16 cellular contexts compared by ENCODE assay signal in the genomic region with DNA sequence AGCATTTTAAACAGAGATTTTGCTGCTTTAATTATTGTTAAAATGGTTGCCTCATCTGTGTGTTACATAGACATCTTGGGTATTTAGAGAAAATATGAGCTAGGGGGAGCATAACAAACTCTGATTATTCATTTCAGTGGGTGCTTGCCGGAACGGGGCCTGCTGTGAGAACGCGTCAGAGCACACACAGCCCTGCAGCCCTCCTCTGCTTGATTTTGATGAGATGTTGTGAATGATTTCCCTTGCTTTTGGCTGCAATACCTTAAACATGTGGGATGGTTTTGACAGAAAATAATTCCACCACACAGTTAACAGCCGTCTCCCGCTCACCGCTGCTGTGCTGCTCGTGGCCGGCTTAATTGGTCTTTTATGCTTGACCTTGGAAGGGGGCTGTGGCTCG. TPM values are rescaled to one million over a fixed set of nuclear protein-coding genes. Genes with fewer than 3 reads are reported as not detected.
A peak's percentile ranks its signal among the peaks of the same experiment; 100 is the strongest.
DNase-seq lines count a peak whose midpoint lies in the region; ATAC-seq and TF ChIP-seq lines count a peak whose summit lies in the region.
"Had no signal": no experiment of that assay in that cellular context is flagged by ENCODE, and none has a peak within 500 bp of the region (broad histone marks: within the 10 kb centered on the region; RNA-seq: fewer than 3 reads in every experiment).

No MANE protein-coding gene starts in this region.

- H3K9me2 ChIP-seq in GM23338 (ENCODE audit: insufficient read depth) (no peaks in the 10 kb centered on the region; the same call in 1 of the 2 replicates), hepatocyte (replicated peaks; ENCODE audit: insufficient read depth) (no peaks in the 10 kb centered on the region)

- WGBS in hepatocyte (ENCODE audit: low lambda C conversion rate, missing lambda C conversion rate) = 35% methylated on average over 10 of the region's 10 CpGs
- 77 to 95% (median 83%) methylated on average over 10 of the region's 10 CpGs for WGBS in spleen, 5 donors

- H3K4me3 Mint-ChIP-seq in GM23338 = peak overlapping the region; percentile 7; the same call in 1 of the 3 replicates
- H3K4me3 Mint-ChIP-seq: activated naive CD4-positive, alpha-beta T cell treated with anti-CD3 and anti-CD28 coated beads for 36 hours; natural killer cell; stimulated activated naive CD8-positive, alpha-beta T cell treated with anti-CD3 and anti-CD28 coated beads, Interleukin-15, Interleukin-2, amounts not matched to agents 100 ng/mL and 50 ng/mL, for 24 hours had no signal

- no peak for ATAC-seq in GM23338
- ATAC-seq in GM19035 (IDR thresholded peaks at IDR 0.05; ENCODE audit: unreplicated experiment) = no peak
- no peak for ATAC-seq in HG03135 (IDR thresholded peaks at IDR 0.05; ENCODE audit: unreplicated experiment)
- ATAC-seq: natural killer cell, Panc1 had no signal

- no peaks in the 10 kb centered on the region; the same call in 2 of the 3 replicates for H3K36me3 Mint-ChIP-seq in GM23338 (ENCODE audit: low read depth)
- H3K36me3 Mint-ChIP-seq: natural killer cell had no signal

- H3K4me3 ChIP-seq in GM23338 = no peak overlapping the region
- peak overlapping the region; percentile 34 for H3K4me3 ChIP-seq in WERI-Rb-1 (ENCODE audit: low read depth, low read length)
- no peak overlapping the region for H3K4me3 ChIP-seq in hepatocyte
- H3K4me3 ChIP-seq in rectal smooth muscle tissue (ENCODE audit: low read length) = no peak overlapping the region
- no peak overlapping the region for H3K4me3 ChIP-seq in spleen
- H3K4me3 ChIP-seq: skin epidermis had no signal

- H2AFZ ChIP-seq in GM23338 = no peak overlapping the region
- no peak overlapping the region for H2AFZ ChIP-seq in hepatocyte

- H3K9me3 ChIP-seq in WERI-Rb-1 (ENCODE audit: severe bottlenecking) (peaks cover 2% of the 10 kb centered on the region), hepatocyte (ENCODE audit: low read depth) (no peaks in the 10 kb centered on the region), spleen (no peaks in the 10 kb centered on the region)

- no peak overlapping the region for H3K9ac ChIP-seq in rectal smooth muscle tissue (ENCODE audit: low read length)

- TF ChIP-seq CTCF in GM23338 (conservative IDR thresholded peaks at IDR 0.05; ENCODE audit: low read depth in 2 of 2) = no peak
- no peak for TF ChIP-seq CTCF in WERI-Rb-1 (IDR thresholded peaks at IDR 0.05; ENCODE audit: low read depth, low read length)
- TF ChIP-seq CTCF in hepatocyte (IDR thresholded peaks at IDR 0.05; ENCODE audit: poor library complexity) = no peak
- no peak for TF ChIP-seq CTCF in spleen (IDR thresholded peaks at IDR 0.05 in 8 of 11, conservative IDR thresholded peaks at IDR 0.05 in 3 of 11)

- peaks cover 14% of the 10 kb centered on the region for H3K27me3 Mint-ChIP-seq in GM23338 (ENCODE audit: insufficient read depth, low read depth, poor library complexity)

- H3K9me3 Mint-ChIP-seq in GM23338 = no peaks in the 10 kb centered on the region; the same call in 2 of the 3 replicates
- H3K9me3 Mint-ChIP-seq: activated naive CD4-positive, alpha-beta T cell treated with anti-CD3 and anti-CD28 coated beads for 36 hours; natural killer cell; stimulated activated naive CD8-positive, alpha-beta T cell treated with anti-CD3 and anti-CD28 coated beads, Interleukin-15, Interleukin-2, amounts not matched to agents 100 ng/mL and 50 ng/mL, for 24 hours had no signal

- TF ChIP-seq POLR2A in spleen (IDR thresholded peaks at IDR 0.05) = no peak

- H3K4me1 ChIP-seq in GM23338 (ENCODE audit: insufficient read depth) = peaks cover 26% of the 10 kb centered on the region
- H3K4me1 ChIP-seq in hepatocyte (ENCODE audit: insufficient read depth) = peaks cover 16% of the 10 kb centered on the region
- peaks cover 17% of the 10 kb centered on the region for H3K4me1 ChIP-seq in rectal smooth muscle tissue (ENCODE audit: control insufficient read depth, insufficient read depth, low read length)
- peaks cover 0 to 16% (median 4%) of the 10 kb centered on the region in 6 donors for H3K4me1 ChIP-seq in spleen

- H3K36me3 ChIP-seq in GM23338 (ENCODE audit: insufficient read depth) = no peaks in the 10 kb centered on the region
- H3K36me3 ChIP-seq in WERI-Rb-1 = no peaks in the 10 kb centered on the region
- no peaks in the 10 kb centered on the region for H3K36me3 ChIP-seq in hepatocyte (replicated peaks; ENCODE audit: insufficient read depth, low read depth)
- H3K36me3 ChIP-seq in rectal smooth muscle tissue (ENCODE audit: control insufficient read depth, insufficient read depth, low read length) = no peaks in the 10 kb centered on the region
- H3K36me3 ChIP-seq in spleen = peaks cover 0 to 60% (median 0%) of the 10 kb centered on the region in 6 donors

- no peaks in the 10 kb centered on the region for H3F3A ChIP-seq in GM23338 (replicated peaks; ENCODE audit: low read depth)

- no peaks in the 10 kb centered on the region for H4K20me1 ChIP-seq in GM23338 (replicated peaks; ENCODE audit: insufficient read depth)
- no peaks in the 10 kb centered on the region for H4K20me1 ChIP-seq in hepatocyte (ENCODE audit: insufficient read depth, poor library complexity, severe bottlenecking)

- H3K27ac ChIP-seq in GM23338 (ENCODE audit: low read depth) (peak overlapping the region; percentile 13; the same call in 1 of the 2 replicates), WERI-Rb-1 (peak overlapping the region; percentile 87), hepatocyte (peak overlapping the region; percentile 71), rectal smooth muscle tissue (ENCODE audit: low read depth, low read length) (peak overlapping the region; percentile 59), spleen (no peak overlapping the region)

- DNase-seq in GM23338 (ENCODE audit: low spot score) = no peak
- no peak for DNase-seq in WERI-Rb-1
- no peak for DNase-seq in hepatocyte (ENCODE audit: low spot score)
- DNase-seq in HuH-7.5 (ENCODE audit: low spot score) = no peak
- no peak for DNase-seq in spleen
- DNase-seq: activated CD4-positive, CD25-positive, alpha-beta regulatory T cell; activated naive CD4-positive, alpha-beta T cell treated with anti-CD3 and anti-CD28 coated beads for 36 hours; glutamatergic neuron; natural killer cell; NCI-H146 had no signal

- H3K27ac Mint-ChIP-seq in GM23338 = peak overlapping the region; percentile 25
- H3K27ac Mint-ChIP-seq: activated naive CD4-positive, alpha-beta T cell treated with anti-CD3 and anti-CD28 coated beads for 36 hours; natural killer cell; stimulated activated naive CD8-positive, alpha-beta T cell treated with anti-CD3 and anti-CD28 coated beads, Interleukin-15, Interleukin-2, amounts not matched to agents 100 ng/mL and 50 ng/mL, for 24 hours had no signal

- intact Hi-C loops in spleen (cut with DNase I; ENCODE audit: low total_unique reads) = no loop called here

- H3K27me3 ChIP-seq in GM23338 (ENCODE audit: insufficient read depth) (no peaks in the 10 kb centered on the region), WERI-Rb-1 (ENCODE audit: insufficient read depth, low read depth, severe bottlenecking) (no peaks in the 10 kb centered on the region), hepatocyte (no peaks in the 10 kb centered on the region), rectal smooth muscle tissue (ENCODE audit: control insufficient read depth, insufficient read depth, low read length) (no peaks in the 10 kb centered on the region), spleen (replicated peaks in 1 of 7) (no peaks in the 10 kb centered on the region)

- H3K79me2 ChIP-seq in GM23338 (replicated peaks; ENCODE audit: insufficient read depth) = no peaks in the 10 kb centered on the region
- no peaks in the 10 kb centered on the region for H3K79me2 ChIP-seq in hepatocyte

- peaks cover 52% of the 10 kb centered on the region for H3K4me1 Mint-ChIP-seq in GM23338
- H3K4me1 Mint-ChIP-seq: natural killer cell had no signal

- peak overlapping the region; percentile 1 for H3K4me2 ChIP-seq in GM23338
- H3K4me2 ChIP-seq in hepatocyte = peak overlapping the region; percentile 32

TF ChIP-seq in GM23338, 12 proteins besides CTCF, POLR2A, EP300 and RAD21 (continues in another document):
- no peak for TF ChIP-seq STAT1 (IDR thresholded peaks at IDR 0.05; ENCODE audit: unreplicated experiment)
- no peak for TF ChIP-seq ZNF114 (CRISPR knock-in tag; IDR thresholded peaks at IDR 0.05)
- TF ChIP-seq JUNB (IDR thresholded peaks at IDR 0.05; ENCODE audit: unreplicated experiment) = no peak
- no peak for TF ChIP-seq ZNF331 (CRISPR knock-in tag; IDR thresholded peaks at IDR 0.05; ENCODE audit: low read depth)
- no peak for TF ChIP-seq CREB1 (CRISPR knock-in tag; IDR thresholded peaks at IDR 0.05; ENCODE audit: low read depth)
- no peak for TF ChIP-seq EZH2phosphoT487 (IDR thresholded peaks at IDR 0.05; ENCODE audit: unreplicated experiment)
- TF ChIP-seq NANOG (IDR thresholded peaks at IDR 0.05; ENCODE audit: borderline replicate concordance) = no peak
- TF ChIP-seq, protein P1, sequence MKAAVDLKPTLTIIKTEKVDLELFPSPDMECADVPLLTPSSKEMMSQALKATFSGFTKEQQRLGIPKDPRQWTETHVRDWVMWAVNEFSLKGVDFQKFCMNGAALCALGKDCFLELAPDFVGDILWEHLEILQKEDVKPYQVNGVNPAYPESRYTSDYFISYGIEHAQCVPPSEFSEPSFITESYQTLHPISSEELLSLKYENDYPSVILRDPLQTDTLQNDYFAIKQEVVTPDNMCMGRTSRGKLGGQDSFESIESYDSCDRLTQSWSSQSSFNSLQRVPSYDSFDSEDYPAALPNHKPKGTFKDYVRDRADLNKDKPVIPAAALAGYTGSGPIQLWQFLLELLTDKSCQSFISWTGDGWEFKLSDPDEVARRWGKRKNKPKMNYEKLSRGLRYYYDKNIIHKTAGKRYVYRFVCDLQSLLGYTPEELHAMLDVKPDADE (IDR thresholded peaks at IDR 0.05) = no peak

RNA-seq across cellular contexts. Expression of a gene that starts 50.0 kb away (rescaled TPM):
- total RNA-seq in GM23338 (2014; rRNA removed; shearing (Covaris generic)) = not detected in 2 replicates
- 0.16 TPM in 1 of 2 replicates, not detected in the other for polyA plus RNA-seq in GM23338 (2016; fragmentation: Nextera tagmentation; extraction: Ambion mirVana)
- 0.08 TPM in 1 of 2 replicates, not detected in the other for total RNA-seq in hepatocyte
- 0.41 TPM in 1 of 2 replicates, not detected in the other for polyA plus RNA-seq in hepatocyte
- under 1 TPM in 5 of 7 donors, not detected in 2; 0.37 to 0.93 (median 0.43) TPM for total RNA-seq in spleen
- polyA plus RNA-seq in spleen = under 1 TPM in 1 of 3 donors, not detected in 2; 0.03 TPM
- total RNA-seq: activated naive CD4-positive, alpha-beta T cell treated with anti-CD3 and anti-CD28 coated beads for 36 hours; natural killer cell had no signal

Comparison
In these comparisons a context has a peak if more than half of its experiments do, and no peak if none do; other contexts are left out.
1. H3K27ac ChIP-seq: peak in GM23338 (single experiment), WERI-Rb-1 (single experiment), hepatocyte (single experiment) and rectal smooth muscle tissue (single experiment); none in spleen (0 of 8).